Comparison of ENCODE assay signal across 8 cellular contexts in the genomic region with DNA sequence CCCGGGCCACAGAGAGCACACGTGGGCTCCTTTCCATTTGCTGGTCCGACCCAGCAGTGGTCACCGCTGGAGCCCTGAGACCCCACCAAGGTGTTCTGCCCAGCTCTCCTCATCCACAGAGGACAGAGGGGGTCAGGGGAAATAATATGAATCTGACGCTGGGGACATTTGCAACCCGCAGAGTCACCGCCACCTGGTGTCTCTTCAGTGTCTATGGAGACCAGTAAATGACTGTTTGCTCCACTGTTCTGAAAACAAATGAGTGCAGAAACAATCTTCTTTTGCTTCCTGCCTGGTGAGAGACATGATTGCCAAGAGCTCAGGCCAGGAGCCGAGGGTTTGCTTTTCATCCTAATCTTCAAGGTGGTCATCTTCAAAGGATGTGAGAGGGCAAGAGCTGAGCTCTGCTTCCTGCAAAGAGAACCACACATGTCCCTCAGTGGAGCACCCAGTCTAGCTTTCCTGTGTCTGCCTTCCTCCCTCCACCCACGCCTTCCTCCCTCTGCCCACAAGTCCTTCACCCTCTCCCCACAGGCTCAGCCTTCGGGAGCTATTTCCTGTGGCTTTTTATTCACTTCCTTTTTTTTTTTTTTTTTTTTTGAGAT. TPM values are rescaled to one million over a fixed set of nuclear protein-coding genes. Genes with fewer than 3 reads are reported as not detected.
DNase-seq lines count a peak whose midpoint lies in the region; ATAC-seq, FAIRE-seq and TF ChIP-seq lines count a peak whose summit lies in the region.

No MANE protein-coding gene starts in this region.

- H3K79me2 ChIP-seq in trophoblast cell (ENCODE audit: control insufficient read depth, insufficient read depth, low read length, poor library complexity), result peaks cover 3% of the 10 kb centered on the region

- H3K4me2 ChIP-seq in trophoblast cell (ENCODE audit: low read length), result no peak overlapping the region

- H4K8ac ChIP-seq in trophoblast cell (ENCODE audit: low read depth, low read length), result no peak overlapping the region

- ATAC-seq in GM18519 (IDR thresholded peaks at IDR 0.05; ENCODE audit: low FRiP score, unreplicated experiment) (no peak), gastroesophageal sphincter (no peak), HG03025 (IDR thresholded peaks at IDR 0.05; ENCODE audit: low FRiP score, unreplicated experiment) (no peak)

- H3K14ac ChIP-seq in trophoblast cell (ENCODE audit: low read length), result no peak overlapping the region

- H3K27me3 ChIP-seq in bronchial epithelial cell (ENCODE audit: control insufficient read depth, insufficient read depth, low read length) (no peaks in the 10 kb centered on the region), trophoblast cell (ENCODE audit: insufficient read depth, low read length) (no peaks in the 10 kb centered on the region), gastroesophageal sphincter (peaks cover 9% of the 10 kb centered on the region)

- H2BK120ac ChIP-seq in trophoblast cell (ENCODE audit: insufficient read depth, low read length, poor library complexity), result peak overlapping the region; percentile 62

- H3K79me1 ChIP-seq in trophoblast cell (ENCODE audit: low read length), result peaks cover 15% of the 10 kb centered on the region

- no peak overlapping the region for H3K9ac ChIP-seq in trophoblast cell (ENCODE audit: low read length)

- H3K36me3 ChIP-seq in bronchial epithelial cell (ENCODE audit: control insufficient read depth, insufficient read depth, low read length) (no peaks in the 10 kb centered on the region), trophoblast cell (ENCODE audit: control insufficient read depth in 1 of 2, insufficient read depth in 2 of 2, low read length in 2 of 2) (no peaks in the 10 kb centered on the region), gastroesophageal sphincter (no peaks in the 10 kb centered on the region)

- H3K27ac ChIP-seq in trophoblast cell (ENCODE audit: low read depth, low read length), result peak overlapping the region; percentile 21
- no peak overlapping the region for H3K27ac ChIP-seq in gastroesophageal sphincter

- no peak for TF ChIP-seq EP300 in gastroesophageal sphincter (IDR thresholded peaks at IDR 0.05)

- DNase-seq in DMS153 treated with DMSO at 0.1 percent for 48 hours (lab: John Stamatoyannopoulos, UW; ENCODE audit: unreplicated experiment), result peak; percentile 88
- DNase-seq in HTR-8/SVneo (ENCODE audit: insufficient read length, low spot score), result peak; percentile 43
- peak; percentile 93 for DNase-seq in SW480 (ENCODE audit: low spot score)
- peak; percentile 67 for DNase-seq in bronchial epithelial cell (ENCODE audit: low read depth)
- DNase-seq in trophoblast cell, result no peak

- TF ChIP-seq CTCF in bronchial epithelial cell (IDR thresholded peaks at IDR 0.05; ENCODE audit: insufficient read depth, low read length, severe bottlenecking), result no peak
- TF ChIP-seq CTCF in gastroesophageal sphincter (IDR thresholded peaks at IDR 0.05), result no peak

- H2BK5ac ChIP-seq in trophoblast cell (ENCODE audit: low read depth, low read length, poor library complexity), result peak overlapping the region; percentile 41

- H3K9me3 ChIP-seq in trophoblast cell (ENCODE audit: insufficient read depth, low read depth, low read length) (no peaks in the 10 kb centered on the region), gastroesophageal sphincter (no peaks in the 10 kb centered on the region)

- H3K18ac ChIP-seq in trophoblast cell (ENCODE audit: low read length), result no peak overlapping the region

- FAIRE-seq in HTR-8/SVneo (lab: Jason Lieb, UNC) (no peak), bronchial epithelial cell (lab: Jason Lieb, UNC) (no peak)

- H3K4me3 ChIP-seq in bronchial epithelial cell (ENCODE audit: low read depth, low read length) (no peak overlapping the region), trophoblast cell (ENCODE audit: low read depth, low read length) (no peak overlapping the region), gastroesophageal sphincter (no peak overlapping the region)

- no peak overlapping the region for H4K12ac ChIP-seq in trophoblast cell (ENCODE audit: low read depth, low read length)

- H2BK12ac ChIP-seq in trophoblast cell (ENCODE audit: low read length), result peak overlapping the region; percentile 94

- no peak overlapping the region for H3K23ac ChIP-seq in trophoblast cell (ENCODE audit: low read length)

- H4K91ac ChIP-seq in trophoblast cell (ENCODE audit: low read depth, low read length), result peak overlapping the region; percentile 67

- TF ChIP-seq POLR2A in gastroesophageal sphincter (IDR thresholded peaks at IDR 0.05), result no peak

- WGBS in trophoblast cell (ENCODE audit: extremely low coverage, insufficient coverage, insufficient read length), result no CpG with 5 or more reads among the region's 10 CpGs
- 72 to 84% methylated on average over 3 to 7 of the region's 10 CpGs for WGBS in gastroesophageal sphincter (ENCODE audit: low coverage in 1 of 2), 2 donors

- H2AK5ac ChIP-seq in trophoblast cell (ENCODE audit: low read length), result no peak overlapping the region

- H3K4ac ChIP-seq in trophoblast cell (ENCODE audit: low read depth, low read length), result no peak overlapping the region

- H3K4me1 ChIP-seq in trophoblast cell (ENCODE audit: control insufficient read depth in 1 of 2, insufficient read depth in 2 of 2, low read length in 2 of 2) (peaks cover 19% of the 10 kb centered on the region in 2 experiments), gastroesophageal sphincter (peaks cover 0 to 29% (median 12%) of the 10 kb centered on the region in 3 donors)

- no peak overlapping the region for H2AFZ ChIP-seq in trophoblast cell (ENCODE audit: insufficient read depth, low read length, poor library complexity)

RNA-seq across cellular contexts. Expression of a gene that starts 14.7 kb away (rescaled TPM):
- total RNA-seq in bronchial epithelial cell, result 27.7 and 30.8 TPM in 2 replicates
- polyA plus RNA-seq in trophoblast cell (2013), result 12.8 and 14.2 TPM in 2 replicates
- total RNA-seq in gastroesophageal sphincter, result 10 to 100 TPM in 3 of 4 donors, 1 to 10 TPM in 1; 9.8 to 33.8 (median 24.4) TPM

Comparison
In these comparisons a context has a peak if more than half of its experiments do, and no peak if none do; other contexts are left out.
1. DNase-seq: peak in DMS153 treated with DMSO at 0.1 percent for 48 hours (single experiment), HTR-8/SVneo (single experiment), SW480 (single experiment) and bronchial epithelial cell (single experiment); none in trophoblast cell (0 of 2).